ENCODE assay signal across 1 cellular context in the genomic region with DNA sequence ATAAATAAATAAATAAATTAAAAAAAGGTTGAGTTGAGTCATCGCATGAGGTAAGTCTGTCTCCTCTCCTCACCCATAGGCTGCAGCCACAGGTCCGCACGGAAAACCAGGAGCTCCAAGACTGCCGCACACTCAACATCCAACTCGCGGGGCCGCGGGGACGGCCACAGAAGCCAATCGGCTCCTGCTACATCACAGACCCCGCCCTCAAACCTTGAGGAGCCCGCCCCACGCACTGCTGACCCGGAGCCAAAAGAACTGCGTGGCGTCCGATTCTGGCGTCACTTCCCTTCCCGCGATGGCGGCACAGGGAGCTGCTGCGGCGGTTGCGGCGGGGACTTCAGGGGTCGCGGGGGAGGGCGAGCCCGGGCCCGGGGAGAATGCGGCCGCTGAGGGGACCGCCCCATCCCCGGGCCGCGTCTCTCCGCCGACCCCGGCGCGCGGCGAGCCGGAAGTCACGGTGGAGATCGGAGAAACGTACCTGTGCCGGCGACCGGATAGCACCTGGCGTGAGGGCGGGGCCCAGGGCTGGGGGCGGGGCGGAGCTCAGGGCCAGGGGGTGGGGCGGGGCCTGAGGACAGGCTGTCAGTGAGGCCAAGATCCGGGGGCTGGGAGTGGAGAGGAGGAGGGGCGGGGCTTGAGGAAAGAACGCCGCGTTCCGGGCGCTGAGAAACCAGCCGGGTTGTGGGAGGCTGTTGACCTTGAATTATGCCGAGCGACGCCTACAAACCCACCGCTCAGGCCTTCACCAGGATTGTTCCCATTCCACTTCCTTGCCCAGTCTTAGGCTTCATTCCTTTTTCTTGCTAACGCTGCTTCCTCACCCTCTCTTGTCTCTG.
TF ChIP-seq lines count a peak whose summit lies in the region.

A gene (plus strand): TSS at position 281 of the 839 bp plus-strand sequence. CDS start 18 bp downstream, at position 299.

TF ChIP-seq in HepG2, 621 proteins besides CTCF, POLR2A, EP300 and RAD21 (continued from another document and continues in another):
- TF ChIP-seq, protein P1, sequence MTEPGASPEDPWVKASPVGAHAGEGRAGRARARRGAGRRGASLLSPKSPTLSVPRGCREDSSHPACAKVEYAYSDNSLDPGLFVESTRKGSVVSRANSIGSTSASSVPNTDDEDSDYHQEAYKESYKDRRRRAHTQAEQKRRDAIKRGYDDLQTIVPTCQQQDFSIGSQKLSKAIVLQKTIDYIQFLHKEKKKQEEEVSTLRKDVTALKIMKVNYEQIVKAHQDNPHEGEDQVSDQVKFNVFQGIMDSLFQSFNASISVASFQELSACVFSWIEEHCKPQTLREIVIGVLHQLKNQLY (CRISPR knock-in tag; IDR thresholded peaks at IDR 0.05) = peak; percentile 55; the same call in 1 of the 2 replicates
- TF ChIP-seq, protein P2, sequence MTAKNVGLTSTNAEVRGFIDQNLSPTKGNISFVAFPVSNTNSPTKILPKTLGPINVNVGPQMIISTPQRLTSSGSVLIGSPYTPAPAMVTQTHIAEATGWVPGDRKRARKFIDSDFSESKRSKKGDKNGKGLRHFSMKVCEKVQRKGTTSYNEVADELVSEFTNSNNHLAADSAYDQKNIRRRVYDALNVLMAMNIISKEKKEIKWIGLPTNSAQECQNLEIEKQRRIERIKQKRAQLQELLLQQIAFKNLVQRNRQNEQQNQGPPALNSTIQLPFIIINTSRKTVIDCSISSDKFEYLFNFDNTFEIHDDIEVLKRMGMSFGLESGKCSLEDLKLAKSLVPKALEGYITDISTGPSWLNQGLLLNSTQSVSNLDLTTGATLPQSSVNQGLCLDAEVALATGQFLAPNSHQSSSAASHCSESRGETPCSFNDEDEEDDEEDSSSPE (CRISPR knock-in tag; IDR thresholded peaks at IDR 0.05) = peak; percentile 91
- TF ChIP-seq TARDBP (CRISPR knock-in tag; IDR thresholded peaks at IDR 0.05) (peak; percentile 93), ATAD3A (CRISPR knock-in tag; IDR thresholded peaks at IDR 0.05) (peak; percentile 94), ZNF792 (CRISPR knock-in tag; IDR thresholded peaks at IDR 0.05) (peak; percentile 81), MAFK (conservative IDR thresholded peaks at IDR 0.05 in 1 of 2, IDR thresholded peaks at IDR 0.05 in 1 of 2; ENCODE audit: low read length in 2 of 2) (no peak), ZNF331 (CRISPR knock-in tag; IDR thresholded peaks at IDR 0.05) (peak; percentile 84), ZFP1 (CRISPR knock-in tag; IDR thresholded peaks at IDR 0.05) (no peak; the same call in 1 of the 2 replicates), SRF (IDR thresholded peaks at IDR 0.05; ENCODE audit: low read depth, low read length) (peak; percentile 64), SIX4 (CRISPR knock-in tag; IDR thresholded peaks at IDR 0.05) (0 out of 2 replicates have a peak, but pooled peaks have one; percentile 11), ZNF552 (CRISPR knock-in tag; IDR thresholded peaks at IDR 0.05; ENCODE audit: borderline replicate concordance) (peak; percentile 33; the same call in 1 of the 2 replicates), KMT2A (CRISPR knock-in tag; IDR thresholded peaks at IDR 0.05) (peak; percentile 82; the same call in 1 of the 2 replicates), SRSF1 (optimal IDR thresholded peaks at IDR 0.05; ENCODE audit: low read depth, low read length) (no peak), MIER2 (CRISPR knock-in tag; IDR thresholded peaks at IDR 0.05) (0 out of 2 replicates have a peak, but pooled peaks have one; percentile 31), RXRA (CRISPR knock-in tag; IDR thresholded peaks at IDR 0.05) (peak; percentile 46; the same call in 1 of the 2 replicates), MTA1 (CRISPR knock-in tag; IDR thresholded peaks at IDR 0.05; ENCODE audit: borderline replicate concordance) (peak; percentile 60; the same call in 1 of the 2 replicates), ZNF232 (CRISPR knock-in tag; IDR thresholded peaks at IDR 0.05; ENCODE audit: borderline replicate concordance) (peak; percentile 44; the same call in 1 of the 2 replicates), SAP130 (CRISPR knock-in tag; IDR thresholded peaks at IDR 0.05; ENCODE audit: low read depth) (peak; percentile 91), TMF1 (CRISPR knock-in tag; IDR thresholded peaks at IDR 0.05; ENCODE audit: low read depth) (peak; percentile 86; the same call in 1 of the 2 replicates), SMAD1 (CRISPR knock-in tag; IDR thresholded peaks at IDR 0.05; ENCODE audit: borderline replicate concordance, low read depth) (peak; percentile 46; the same call in 1 of the 2 replicates)
- TF ChIP-seq, protein P3, sequence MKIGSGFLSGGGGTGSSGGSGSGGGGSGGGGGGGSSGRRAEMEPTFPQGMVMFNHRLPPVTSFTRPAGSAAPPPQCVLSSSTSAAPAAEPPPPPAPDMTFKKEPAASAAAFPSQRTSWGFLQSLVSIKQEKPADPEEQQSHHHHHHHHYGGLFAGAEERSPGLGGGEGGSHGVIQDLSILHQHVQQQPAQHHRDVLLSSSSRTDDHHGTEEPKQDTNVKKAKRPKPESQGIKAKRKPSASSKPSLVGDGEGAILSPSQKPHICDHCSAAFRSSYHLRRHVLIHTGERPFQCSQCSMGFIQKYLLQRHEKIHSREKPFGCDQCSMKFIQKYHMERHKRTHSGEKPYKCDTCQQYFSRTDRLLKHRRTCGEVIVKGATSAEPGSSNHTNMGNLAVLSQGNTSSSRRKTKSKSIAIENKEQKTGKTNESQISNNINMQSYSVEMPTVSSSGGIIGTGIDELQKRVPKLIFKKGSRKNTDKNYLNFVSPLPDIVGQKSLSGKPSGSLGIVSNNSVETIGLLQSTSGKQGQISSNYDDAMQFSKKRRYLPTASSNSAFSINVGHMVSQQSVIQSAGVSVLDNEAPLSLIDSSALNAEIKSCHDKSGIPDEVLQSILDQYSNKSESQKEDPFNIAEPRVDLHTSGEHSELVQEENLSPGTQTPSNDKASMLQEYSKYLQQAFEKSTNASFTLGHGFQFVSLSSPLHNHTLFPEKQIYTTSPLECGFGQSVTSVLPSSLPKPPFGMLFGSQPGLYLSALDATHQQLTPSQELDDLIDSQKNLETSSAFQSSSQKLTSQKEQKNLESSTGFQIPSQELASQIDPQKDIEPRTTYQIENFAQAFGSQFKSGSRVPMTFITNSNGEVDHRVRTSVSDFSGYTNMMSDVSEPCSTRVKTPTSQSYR (CRISPR knock-in tag; IDR thresholded peaks at IDR 0.05; ENCODE audit: borderline replicate concordance) = peak; percentile 69
- TF ChIP-seq, protein P4, sequence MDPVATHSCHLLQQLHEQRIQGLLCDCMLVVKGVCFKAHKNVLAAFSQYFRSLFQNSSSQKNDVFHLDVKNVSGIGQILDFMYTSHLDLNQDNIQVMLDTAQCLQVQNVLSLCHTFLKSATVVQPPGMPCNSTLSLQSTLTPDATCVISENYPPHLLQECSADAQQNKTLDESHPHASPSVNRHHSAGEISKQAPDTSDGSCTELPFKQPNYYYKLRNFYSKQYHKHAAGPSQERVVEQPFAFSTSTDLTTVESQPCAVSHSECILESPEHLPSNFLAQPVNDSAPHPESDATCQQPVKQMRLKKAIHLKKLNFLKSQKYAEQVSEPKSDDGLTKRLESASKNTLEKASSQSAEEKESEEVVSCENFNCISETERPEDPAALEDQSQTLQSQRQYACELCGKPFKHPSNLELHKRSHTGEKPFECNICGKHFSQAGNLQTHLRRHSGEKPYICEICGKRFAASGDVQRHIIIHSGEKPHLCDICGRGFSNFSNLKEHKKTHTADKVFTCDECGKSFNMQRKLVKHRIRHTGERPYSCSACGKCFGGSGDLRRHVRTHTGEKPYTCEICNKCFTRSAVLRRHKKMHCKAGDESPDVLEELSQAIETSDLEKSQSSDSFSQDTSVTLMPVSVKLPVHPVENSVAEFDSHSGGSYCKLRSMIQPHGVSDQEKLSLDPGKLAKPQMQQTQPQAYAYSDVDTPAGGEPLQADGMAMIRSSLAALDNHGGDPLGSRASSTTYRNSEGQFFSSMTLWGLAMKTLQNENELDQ (CRISPR knock-in tag; IDR thresholded peaks at IDR 0.05; ENCODE audit: borderline replicate concordance) = peak; percentile 91; the same call in 1 of the 2 replicates
- TF ChIP-seq, protein P5, sequence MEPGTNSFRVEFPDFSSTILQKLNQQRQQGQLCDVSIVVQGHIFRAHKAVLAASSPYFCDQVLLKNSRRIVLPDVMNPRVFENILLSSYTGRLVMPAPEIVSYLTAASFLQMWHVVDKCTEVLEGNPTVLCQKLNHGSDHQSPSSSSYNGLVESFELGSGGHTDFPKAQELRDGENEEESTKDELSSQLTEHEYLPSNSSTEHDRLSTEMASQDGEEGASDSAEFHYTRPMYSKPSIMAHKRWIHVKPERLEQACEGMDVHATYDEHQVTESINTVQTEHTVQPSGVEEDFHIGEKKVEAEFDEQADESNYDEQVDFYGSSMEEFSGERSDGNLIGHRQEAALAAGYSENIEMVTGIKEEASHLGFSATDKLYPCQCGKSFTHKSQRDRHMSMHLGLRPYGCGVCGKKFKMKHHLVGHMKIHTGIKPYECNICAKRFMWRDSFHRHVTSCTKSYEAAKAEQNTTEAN (CRISPR knock-in tag; conservative IDR thresholded peaks at IDR 0.05) = no peak; the same call in 1 of the 2 replicates
- TF ChIP-seq, protein P6, sequence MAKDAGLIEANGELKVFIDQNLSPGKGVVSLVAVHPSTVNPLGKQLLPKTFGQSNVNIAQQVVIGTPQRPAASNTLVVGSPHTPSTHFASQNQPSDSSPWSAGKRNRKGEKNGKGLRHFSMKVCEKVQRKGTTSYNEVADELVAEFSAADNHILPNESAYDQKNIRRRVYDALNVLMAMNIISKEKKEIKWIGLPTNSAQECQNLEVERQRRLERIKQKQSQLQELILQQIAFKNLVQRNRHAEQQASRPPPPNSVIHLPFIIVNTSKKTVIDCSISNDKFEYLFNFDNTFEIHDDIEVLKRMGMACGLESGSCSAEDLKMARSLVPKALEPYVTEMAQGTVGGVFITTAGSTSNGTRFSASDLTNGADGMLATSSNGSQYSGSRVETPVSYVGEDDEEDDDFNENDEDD (CRISPR knock-in tag; IDR thresholded peaks at IDR 0.05; ENCODE audit: borderline replicate concordance) = peak; percentile 87
- TF ChIP-seq, protein P7, sequence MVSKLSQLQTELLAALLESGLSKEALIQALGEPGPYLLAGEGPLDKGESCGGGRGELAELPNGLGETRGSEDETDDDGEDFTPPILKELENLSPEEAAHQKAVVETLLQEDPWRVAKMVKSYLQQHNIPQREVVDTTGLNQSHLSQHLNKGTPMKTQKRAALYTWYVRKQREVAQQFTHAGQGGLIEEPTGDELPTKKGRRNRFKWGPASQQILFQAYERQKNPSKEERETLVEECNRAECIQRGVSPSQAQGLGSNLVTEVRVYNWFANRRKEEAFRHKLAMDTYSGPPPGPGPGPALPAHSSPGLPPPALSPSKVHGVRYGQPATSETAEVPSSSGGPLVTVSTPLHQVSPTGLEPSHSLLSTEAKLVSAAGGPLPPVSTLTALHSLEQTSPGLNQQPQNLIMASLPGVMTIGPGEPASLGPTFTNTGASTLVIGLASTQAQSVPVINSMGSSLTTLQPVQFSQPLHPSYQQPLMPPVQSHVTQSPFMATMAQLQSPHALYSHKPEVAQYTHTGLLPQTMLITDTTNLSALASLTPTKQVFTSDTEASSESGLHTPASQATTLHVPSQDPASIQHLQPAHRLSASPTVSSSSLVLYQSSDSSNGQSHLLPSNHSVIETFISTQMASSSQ (IDR thresholded peaks at IDR 0.05; ENCODE audit: low read depth) = no peak
- TF ChIP-seq, protein P7 (CRISPR knock-in tag; IDR thresholded peaks at IDR 0.05; ENCODE audit: borderline replicate concordance) = peak; percentile 70; the same call in 1 of the 2 replicates
- TF ChIP-seq, protein P8, sequence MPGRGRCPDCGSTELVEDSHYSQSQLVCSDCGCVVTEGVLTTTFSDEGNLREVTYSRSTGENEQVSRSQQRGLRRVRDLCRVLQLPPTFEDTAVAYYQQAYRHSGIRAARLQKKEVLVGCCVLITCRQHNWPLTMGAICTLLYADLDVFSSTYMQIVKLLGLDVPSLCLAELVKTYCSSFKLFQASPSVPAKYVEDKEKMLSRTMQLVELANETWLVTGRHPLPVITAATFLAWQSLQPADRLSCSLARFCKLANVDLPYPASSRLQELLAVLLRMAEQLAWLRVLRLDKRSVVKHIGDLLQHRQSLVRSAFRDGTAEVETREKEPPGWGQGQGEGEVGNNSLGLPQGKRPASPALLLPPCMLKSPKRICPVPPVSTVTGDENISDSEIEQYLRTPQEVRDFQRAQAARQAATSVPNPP (CRISPR knock-in tag; IDR thresholded peaks at IDR 0.05) = peak; percentile 60; the same call in 1 of the 2 replicates
- TF ChIP-seq, protein P9, sequence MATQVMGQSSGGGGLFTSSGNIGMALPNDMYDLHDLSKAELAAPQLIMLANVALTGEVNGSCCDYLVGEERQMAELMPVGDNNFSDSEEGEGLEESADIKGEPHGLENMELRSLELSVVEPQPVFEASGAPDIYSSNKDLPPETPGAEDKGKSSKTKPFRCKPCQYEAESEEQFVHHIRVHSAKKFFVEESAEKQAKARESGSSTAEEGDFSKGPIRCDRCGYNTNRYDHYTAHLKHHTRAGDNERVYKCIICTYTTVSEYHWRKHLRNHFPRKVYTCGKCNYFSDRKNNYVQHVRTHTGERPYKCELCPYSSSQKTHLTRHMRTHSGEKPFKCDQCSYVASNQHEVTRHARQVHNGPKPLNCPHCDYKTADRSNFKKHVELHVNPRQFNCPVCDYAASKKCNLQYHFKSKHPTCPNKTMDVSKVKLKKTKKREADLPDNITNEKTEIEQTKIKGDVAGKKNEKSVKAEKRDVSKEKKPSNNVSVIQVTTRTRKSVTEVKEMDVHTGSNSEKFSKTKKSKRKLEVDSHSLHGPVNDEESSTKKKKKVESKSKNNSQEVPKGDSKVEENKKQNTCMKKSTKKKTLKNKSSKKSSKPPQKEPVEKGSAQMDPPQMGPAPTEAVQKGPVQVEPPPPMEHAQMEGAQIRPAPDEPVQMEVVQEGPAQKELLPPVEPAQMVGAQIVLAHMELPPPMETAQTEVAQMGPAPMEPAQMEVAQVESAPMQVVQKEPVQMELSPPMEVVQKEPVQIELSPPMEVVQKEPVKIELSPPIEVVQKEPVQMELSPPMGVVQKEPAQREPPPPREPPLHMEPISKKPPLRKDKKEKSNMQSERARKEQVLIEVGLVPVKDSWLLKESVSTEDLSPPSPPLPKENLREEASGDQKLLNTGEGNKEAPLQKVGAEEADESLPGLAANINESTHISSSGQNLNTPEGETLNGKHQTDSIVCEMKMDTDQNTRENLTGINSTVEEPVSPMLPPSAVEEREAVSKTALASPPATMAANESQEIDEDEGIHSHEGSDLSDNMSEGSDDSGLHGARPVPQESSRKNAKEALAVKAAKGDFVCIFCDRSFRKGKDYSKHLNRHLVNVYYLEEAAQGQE (IDR thresholded peaks at IDR 0.05; ENCODE audit: borderline replicate concordance in 1 of 2, low read depth in 1 of 2, low read length in 2 of 2) = 0 out of 4 replicates have a peak, but pooled peaks of 1 of the 2 experiments have one; percentile 10
- TF ChIP-seq, protein P10, sequence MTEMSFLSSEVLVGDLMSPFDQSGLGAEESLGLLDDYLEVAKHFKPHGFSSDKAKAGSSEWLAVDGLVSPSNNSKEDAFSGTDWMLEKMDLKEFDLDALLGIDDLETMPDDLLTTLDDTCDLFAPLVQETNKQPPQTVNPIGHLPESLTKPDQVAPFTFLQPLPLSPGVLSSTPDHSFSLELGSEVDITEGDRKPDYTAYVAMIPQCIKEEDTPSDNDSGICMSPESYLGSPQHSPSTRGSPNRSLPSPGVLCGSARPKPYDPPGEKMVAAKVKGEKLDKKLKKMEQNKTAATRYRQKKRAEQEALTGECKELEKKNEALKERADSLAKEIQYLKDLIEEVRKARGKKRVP (CRISPR knock-in tag; IDR thresholded peaks at IDR 0.05) = peak in 1 of 2 experiments; percentile 87; a peak in 2 of 4 replicates
